ENCODE assay signal across 1 cellular context in genomic region chr14:74133833-74134481, GRCh38.
TF ChIP-seq lines count a peak whose summit lies in the region.

No MANE protein-coding gene starts in this region.

TF ChIP-seq in GM12878, 131 proteins besides CTCF, POLR2A, EP300 and RAD21:
- TF ChIP-seq ZNF592 (IDR thresholded peaks at IDR 0.05) = no peak
- no peak for TF ChIP-seq RELA (IDR thresholded peaks at IDR 0.05; ENCODE audit: borderline replicate concordance, partially characterized antibody)
- no peak for TF ChIP-seq MAX (IDR thresholded peaks at IDR 0.05; ENCODE audit: low read depth, low read length)
- TF ChIP-seq POU2F2 (IDR thresholded peaks at IDR 0.05; ENCODE audit: borderline replicate concordance, low read depth, low read length) = no peak
- TF ChIP-seq CHD1 (IDR thresholded peaks at IDR 0.05; ENCODE audit: low read depth, low read length) = no peak
- no peak for TF ChIP-seq NR2F1 (conservative IDR thresholded peaks at IDR 0.05)
- no peak for TF ChIP-seq CHD4 (IDR thresholded peaks at IDR 0.05)
- TF ChIP-seq STAT1 (conservative IDR thresholded peaks at IDR 0.05) = no peak
- TF ChIP-seq SRF (IDR thresholded peaks at IDR 0.05; ENCODE audit: low read depth in 2 of 2, low read length in 2 of 2) = no peak
